Comparison of ENCODE assay signal across 9 cellular contexts in genomic region chr10:88901610-88902327, GRCh38. TPM values are rescaled to one million over a fixed set of nuclear protein-coding genes. Genes with fewer than 3 reads are reported as not detected.
DNase-seq lines count a peak whose midpoint lies in the region; ATAC-seq, FAIRE-seq and TF ChIP-seq lines count a peak whose summit lies in the region.
"Had no signal": no experiment of that assay in that cellular context is flagged by ENCODE, and none has a peak within 500 bp of the region (broad histone marks: within the 10 kb centered on the region; RNA-seq: fewer than 3 reads in every experiment).

No MANE protein-coding gene starts in this region.

- no peaks in the 10 kb centered on the region for H3K27me3 Mint-ChIP-seq in activated naive CD8-positive, alpha-beta T cell treated with anti-CD3 and anti-CD28 coated beads, Interleukin-2, amount 50 U/mL, for 24 hours

- no peak overlapping the region for H3K4me3 ChIP-seq in testis
- no peak overlapping the region for H3K4me3 ChIP-seq in ovary

- peak overlapping the region; percentile 50 for H3K4me3 Mint-ChIP-seq in activated naive CD8-positive, alpha-beta T cell treated with anti-CD3 and anti-CD28 coated beads, Interleukin-2, amount 50 U/mL, for 24 hours

- intact Hi-C loops in testis (cut with DNase I; ENCODE audit: low total_unique reads): no loop called here
- intact Hi-C loops in ovary (cut with DNase I): no loop called here

- H3K36me3 ChIP-seq in testis (ENCODE audit: low read depth, missing control alignments) (no peaks in the 10 kb centered on the region), ovary (no peaks in the 10 kb centered on the region)

- peak; percentile 38 for FAIRE-seq in D721Med (lab: Jason Lieb, UNC)

- DNase-seq in D721Med (ENCODE audit: insufficient read length, low spot score): no peak
- no peak for DNase-seq in activated naive CD8-positive, alpha-beta T cell treated with anti-CD3 and anti-CD28 coated beads, Interleukin-2, amount 50 U/mL, for 24 hours
- no peak for DNase-seq in testis
- DNase-seq in HUDEP-2 (lab: John Stamatoyannopoulos, UW; ENCODE audit: unreplicated experiment in 76 of 76): no peak
- no peak for DNase-seq in ovary

- TF ChIP-seq POLR2A in testis (IDR thresholded peaks at IDR 0.05) (no peak), ovary (IDR thresholded peaks at IDR 0.05) (no peak)

- no peak for TF ChIP-seq EP300 in ovary (IDR thresholded peaks at IDR 0.05)

- no peaks in the 10 kb centered on the region for H3K9me3 Mint-ChIP-seq in activated naive CD8-positive, alpha-beta T cell treated with anti-CD3 and anti-CD28 coated beads, Interleukin-2, amount 50 U/mL, for 24 hours

- H3K27ac Mint-ChIP-seq in activated naive CD8-positive, alpha-beta T cell treated with anti-CD3 and anti-CD28 coated beads, Interleukin-2, amount 50 U/mL, for 24 hours: peak overlapping the region; percentile 97

- TF ChIP-seq CTCF in D721Med (IDR thresholded peaks at IDR 0.05; ENCODE audit: insufficient read depth, missing control alignments) (no peak), testis (IDR thresholded peaks at IDR 0.05) (no peak), ovary (IDR thresholded peaks at IDR 0.05) (no peak)

- peak; percentile 62 for ATAC-seq in GM19467 (IDR thresholded peaks at IDR 0.05; ENCODE audit: unreplicated experiment)
- ATAC-seq in HG03457 (IDR thresholded peaks at IDR 0.05; ENCODE audit: unreplicated experiment): peak; percentile 60
- ATAC-seq in activated naive CD8-positive, alpha-beta T cell treated with anti-CD3 and anti-CD28 coated beads, Interleukin-2, amount 50 U/mL, for 24 hours: peak; percentile 54

- peaks cover 47% of the 10 kb centered on the region for H3K36me3 Mint-ChIP-seq in activated naive CD8-positive, alpha-beta T cell treated with anti-CD3 and anti-CD28 coated beads, Interleukin-2, amount 50 U/mL, for 24 hours (ENCODE audit: low read depth)

- H3K9me3 ChIP-seq in testis: no peaks in the 10 kb centered on the region
- no peaks in the 10 kb centered on the region for H3K9me3 ChIP-seq in ovary

- H3K27me3 ChIP-seq in testis (no peaks in the 10 kb centered on the region), ovary (no peaks in the 10 kb centered on the region)

- 80 to 84% methylated on average over 3 of the region's 3 CpGs for WGBS in testis, 2 donors
- WGBS in ovary, 3 donors: 41 to 46% (median 42%) methylated on average over 3 of the region's 3 CpGs

- H3K27ac ChIP-seq in temporal lobe (ENCODE audit: low read depth, low read length): peak overlapping the region; percentile 82
- no peak overlapping the region for H3K27ac ChIP-seq in testis
- H3K27ac ChIP-seq in ovary: no peak overlapping the region

- peaks cover 71% of the 10 kb centered on the region for H3K4me1 Mint-ChIP-seq in activated naive CD8-positive, alpha-beta T cell treated with anti-CD3 and anti-CD28 coated beads, Interleukin-2, amount 50 U/mL, for 24 hours

- H3K4me1 ChIP-seq in testis: peaks cover 4% of the 10 kb centered on the region
- H3K4me1 ChIP-seq in ovary (ENCODE audit: insufficient read depth): peaks cover 7% of the 10 kb centered on the region

RNA-seq across cellular contexts. Expression of gene STAMBPL1, which starts 21.7 kb away (rescaled TPM):
- 6.6 TPM for total RNA-seq in temporal lobe
- 10 to 100 TPM; 20.0 to 32.3 TPM for total RNA-seq in testis
- polyA plus RNA-seq in testis (ENCODE audit: insufficient read depth, low read depth, low replicate concordance): 37.5 TPM
- total RNA-seq in ovary: 10 to 100 TPM; 12.8 to 39.6 (median 16.9) TPM
- polyA plus RNA-seq in ovary: 10 to 100 TPM in 1 of 2 donors, 1 to 10 TPM in 1; 7.9 to 12.8 TPM

RNA-seq across cellular contexts. Expression of gene ANKRD22, which starts 50.1 kb away (rescaled TPM):
- total RNA-seq in temporal lobe: not detected
- total RNA-seq in testis: under 1 TPM in 1 of 2 donors, not detected in 1; 0.31 TPM
- 1.3 TPM for polyA plus RNA-seq in testis (ENCODE audit: insufficient read depth, low read depth, low replicate concordance)
- total RNA-seq in ovary: under 1 TPM in 1 of 7 donors, not detected in 6; 0.42 TPM
- polyA plus RNA-seq in ovary: under 1 TPM in 1 of 2 donors, not detected in 1; 0.63 TPM
- total RNA-seq: skeletal muscle tissue had no signal

RNA-seq across cellular contexts. Expression of gene ACTA2, which starts 50.8 kb away (rescaled TPM):
- total RNA-seq in temporal lobe: 20.7 TPM
- 100 to 1,000 TPM; 398 to 527 TPM for total RNA-seq in testis
- 939 TPM for polyA plus RNA-seq in testis (ENCODE audit: insufficient read depth, low read depth, low replicate concordance)
- total RNA-seq in ovary: 1,000 to 10,000 TPM in 2 of 7 donors, 100 to 1,000 TPM in 5; 154 to 1,797 (median 461) TPM
- polyA plus RNA-seq in ovary: 1,000 to 10,000 TPM in 1 of 2 donors, 100 to 1,000 TPM in 1; 777 to 5,219 TPM
